Comparison of ENCODE assay signal across 8 cellular contexts in genomic region chr12:109995703-109996482, GRCh38. TPM values are rescaled to one million over a fixed set of nuclear protein-coding genes. Genes with fewer than 3 reads are reported as not detected.
DNase-seq lines count a peak whose midpoint lies in the region; ATAC-seq and TF ChIP-seq lines count a peak whose summit lies in the region.

Gene GIT2, minus strand, starts transcription at chr12:109996368. Its CDS starts 144 bp downstream, at chr12:109996224.

- peak within 1 kb of the TSS; percentile 70 for H3K27ac ChIP-seq in CD8-positive, alpha-beta T cell (ENCODE audit: low read depth, low read length)

- H3K27me3 ChIP-seq in CD8-positive, alpha-beta T cell (ENCODE audit: insufficient read depth, low read length) = no peaks in the 10 kb centered on the region

- H3K27ac Mint-ChIP-seq in CD8-positive, alpha-beta T cell = peak within 1 kb of the TSS; percentile 89

- peaks cover 71% of the 10 kb centered on the region for H3K4me1 Mint-ChIP-seq in CD8-positive, alpha-beta T cell (ENCODE audit: low read depth)

- peak within 1 kb of the TSS; percentile 79 for H3K4me3 ChIP-seq in CD8-positive, alpha-beta T cell (ENCODE audit: low read depth, low read length)

- peak; percentile 76 for ATAC-seq in CD8-positive, alpha-beta T cell
- peak; percentile 60 for ATAC-seq in GM21360 (IDR thresholded peaks at IDR 0.05; ENCODE audit: unreplicated experiment)

- POLR2A ChIA-PET in CD8-positive, alpha-beta T cell (lab: Charles Lee) = interaction anchor here (1.0 to 1.2 kb wide), 2 partner anchors 9 to 16 kb away, joined by 3 read pairs; no protein-coding TSS in a partner anchor
- POLR2A ChIA-PET in activated CD8-positive, alpha-beta memory T cell treated with anti-CD3 and anti-CD28 coated beads for 36 hours (lab: Charles Lee) = no interaction called here

- intact Hi-C loops in CD8-positive, alpha-beta T cell (cut with DNase I, micrococcal nuclease) = loop anchor here (1.0 to 10.0 kb wide), 15 partner anchors 17 to 1434 kb away; partner anchors contain the start of genes ALKBH2 (in 2 of the 2), ATP2A2 (in 2 of the 2), IFT81 (in 2 of the 2) and MMAB (in 2 of the 2)

- H3K4me3 Mint-ChIP-seq in CD8-positive, alpha-beta T cell = peak within 1 kb of the TSS; percentile 97

- TF ChIP-seq CTCF in CD8-positive, alpha-beta T cell (IDR thresholded peaks at IDR 0.05) = no peak

- H3K4me1 ChIP-seq in CD8-positive, alpha-beta T cell (ENCODE audit: insufficient read depth, low read length) = peaks cover 34% of the 10 kb centered on the region

- no peaks in the 10 kb centered on the region for H3K9me3 Mint-ChIP-seq in CD8-positive, alpha-beta T cell

- no peaks in the 10 kb centered on the region for H3K9me3 ChIP-seq in CD8-positive, alpha-beta T cell (ENCODE audit: low read length)

- DNase-seq in CD8-positive, alpha-beta T cell = peak; percentile 87 to 96 (median 94)
- peak; percentile 91 for DNase-seq in HT1080 (ENCODE audit: low read depth)
- peak; percentile 91 to 94 for DNase-seq in NOMO-1 (lab: John Stamatoyannopoulos, UW; ENCODE audit: unreplicated experiment in 2 of 2)
- peak; percentile 90 for DNase-seq in effector CD8-positive, alpha-beta T cell (lab: John Stamatoyannopoulos, UW)
- peak; percentile 91 to 95 for DNase-seq in lung microvascular endothelial cell (ENCODE audit: low read depth in 2 of 2)
- DNase-seq in stimulated activated CD4-positive, alpha-beta T cell treated with anti-CD3 and anti-CD28 coated beads, TNF-alpha, amount 100 ng/mL, for 4 hours (ENCODE audit: low read depth in 3 of 3) = peak; percentile 77 to 88 (median 83)

- H3K36me3 Mint-ChIP-seq in CD8-positive, alpha-beta T cell = peaks cover 31% of the 10 kb centered on the region

- H3K36me3 ChIP-seq in CD8-positive, alpha-beta T cell (ENCODE audit: insufficient read depth, low read length) = no peaks in the 10 kb centered on the region

- H3K27me3 Mint-ChIP-seq in CD8-positive, alpha-beta T cell (ENCODE audit: low read depth) = no peaks in the 10 kb centered on the region

- CTCF ChIA-PET in CD8-positive, alpha-beta T cell (lab: Charles Lee) = no interaction called here
- CTCF ChIA-PET in activated CD8-positive, alpha-beta memory T cell treated with anti-CD3 and anti-CD28 coated beads for 36 hours (lab: Charles Lee) = interaction anchor here (0.5 to 1.2 kb wide), 3 partner anchors 8 to 11 kb away, joined by 3 to 4 read pairs (median 3); no protein-coding TSS in a partner anchor

RNA-seq across cellular contexts. Expression of gene GIT2, which starts in this region (rescaled TPM):
- 10 to 100 TPM; 47.6 to 57.9 TPM for total RNA-seq in CD8-positive, alpha-beta T cell
- 19.7 and 25.0 TPM in 2 replicates for total RNA-seq in HT1080 (2014; rRNA removed; shearing (Covaris generic))
- 15.8 and 21.3 TPM in 2 replicates for polyA plus RNA-seq in HT1080 (2015; cell fraction: cytosol; rRNA removed)
- polyA plus RNA-seq in HT1080 (2015; cell fraction: nucleus; rRNA removed) = 47.2 and 49.7 TPM in 2 replicates
- total RNA-seq in activated CD8-positive, alpha-beta memory T cell treated with anti-CD3 and anti-CD28 coated beads for 36 hours = 10 to 100 TPM; 48.3 to 49.2 TPM
- 21.6 and 23.8 TPM in 2 replicates for total RNA-seq in lung microvascular endothelial cell

Comparison
In these comparisons a context has a peak if more than half of its experiments do, and no peak if none do; other contexts are left out.
1. Peak in every context shown above with its lines: DNase-seq, ATAC-seq, H3K4me3 ChIP-seq and H3K27ac ChIP-seq.